ENCODE assay signal across 19 cellular contexts in genomic region chr2:150019063-150019462, GRCh38.
A peak's percentile ranks its signal among the peaks of the same experiment; 100 is the strongest.
DNase-seq lines count a peak whose midpoint lies in the region; ATAC-seq, FAIRE-seq and TF ChIP-seq lines count a peak whose summit lies in the region.
"Had no signal": no experiment of that assay in that cellular context is flagged by ENCODE, and none has a peak within 500 bp of the region (broad histone marks: within the 10 kb centered on the region; RNA-seq: fewer than 3 reads in every experiment).

No MANE protein-coding gene starts in this region.

- peak; percentile 96 for FAIRE-seq in G401.6 (lab: Jason Lieb, UNC)
- FAIRE-seq: A549, D721Med, GM12878, GM12892, GM18507 had no signal

- CTCF ChIA-PET in activated CD4-positive, alpha-beta T cell treated with anti-CD3 and anti-CD28 coated beads for 36 hours (lab: Charles Lee), result no interaction called here

- TF ChIP-seq RAD21 in Ishikawa (IDR thresholded peaks at IDR 0.05; ENCODE audit: low read depth), result no peak

- H3K4me1 Mint-ChIP-seq in activated CD4-positive, alpha-beta T cell treated with anti-CD3 and anti-CD28 coated beads for 36 hours, result no peaks in the 10 kb centered on the region
- H3K4me1 Mint-ChIP-seq: B cell had no signal

- H3K36me3 Mint-ChIP-seq in activated CD4-positive, alpha-beta T cell treated with anti-CD3 and anti-CD28 coated beads for 36 hours (ENCODE audit: low read depth), result no peaks in the 10 kb centered on the region
- H3K36me3 Mint-ChIP-seq: CD8-positive, alpha-beta T cell had no signal

- intact Hi-C loops in activated CD4-positive, alpha-beta T cell treated with anti-CD3 and anti-CD28 coated beads for 36 hours (cut with DNase I, micrococcal nuclease), result no loop called here

- H3K9me3 Mint-ChIP-seq in activated CD4-positive, alpha-beta T cell treated with anti-CD3 and anti-CD28 coated beads for 36 hours (ENCODE audit: low read depth), result no peaks in the 10 kb centered on the region
- H3K9me3 Mint-ChIP-seq: CD4-positive, alpha-beta T cell had no signal

- no peak overlapping the region for H3K4me3 Mint-ChIP-seq in activated CD4-positive, alpha-beta T cell treated with anti-CD3 and anti-CD28 coated beads for 36 hours
- H3K4me3 Mint-ChIP-seq: B cell; CD4-positive, alpha-beta T cell; CD8-positive, alpha-beta T cell had no signal

- no peak overlapping the region for H3K27ac Mint-ChIP-seq in activated CD4-positive, alpha-beta T cell treated with anti-CD3 and anti-CD28 coated beads for 36 hours
- H3K27ac Mint-ChIP-seq: B cell; CD4-positive, alpha-beta T cell; CD8-positive, alpha-beta T cell had no signal

- no peaks in the 10 kb centered on the region for H3K27me3 Mint-ChIP-seq in activated CD4-positive, alpha-beta T cell treated with anti-CD3 and anti-CD28 coated beads for 36 hours
- H3K27me3 Mint-ChIP-seq: B cell; CD4-positive, alpha-beta T cell had no signal

- no peak for ATAC-seq in activated CD4-positive, alpha-beta T cell treated with anti-CD3 and anti-CD28 coated beads for 36 hours
- ATAC-seq: A549; CD8-positive, alpha-beta T cell; GM12878 had no signal

- POLR2A ChIA-PET in activated CD4-positive, alpha-beta T cell treated with anti-CD3 and anti-CD28 coated beads for 36 hours (lab: Charles Lee), result no interaction called here

- DNase-seq in NCI-H526 treated with DMSO at 0.1 percent for 48 hours (lab: John Stamatoyannopoulos, UW), result peak; percentile 94
- DNase-seq in activated CD4-positive, alpha-beta T cell treated with anti-CD3 and anti-CD28 coated beads for 36 hours, result no peak
- DNase-seq in T-helper 9 cell, result no peak
- no peak for DNase-seq in NCI-H82 (lab: John Stamatoyannopoulos, UW)
- DNase-seq: AML-193; Caco-2; Calu3; CD4-positive, alpha-beta T cell; CD8-positive, alpha-beta T cell; DMS79 treated with DMSO at 0.1 percent for 48 hours; GDM1 had no signal

- TF ChIP-seq EP300 in Ishikawa (IDR thresholded peaks at IDR 0.05; ENCODE audit: borderline replicate concordance), result no peak

TF ChIP-seq in Ishikawa, 13 proteins besides CTCF, POLR2A, EP300 and RAD21:
- TF ChIP-seq CREB1 (IDR thresholded peaks at IDR 0.05; ENCODE audit: low read depth) (no peak), REST (IDR thresholded peaks at IDR 0.05; ENCODE audit: low read depth) (peak; percentile 63; the same call in 1 of the 2 replicates)
